ENCODE assay signal across 1 cellular context in the genomic region with DNA sequence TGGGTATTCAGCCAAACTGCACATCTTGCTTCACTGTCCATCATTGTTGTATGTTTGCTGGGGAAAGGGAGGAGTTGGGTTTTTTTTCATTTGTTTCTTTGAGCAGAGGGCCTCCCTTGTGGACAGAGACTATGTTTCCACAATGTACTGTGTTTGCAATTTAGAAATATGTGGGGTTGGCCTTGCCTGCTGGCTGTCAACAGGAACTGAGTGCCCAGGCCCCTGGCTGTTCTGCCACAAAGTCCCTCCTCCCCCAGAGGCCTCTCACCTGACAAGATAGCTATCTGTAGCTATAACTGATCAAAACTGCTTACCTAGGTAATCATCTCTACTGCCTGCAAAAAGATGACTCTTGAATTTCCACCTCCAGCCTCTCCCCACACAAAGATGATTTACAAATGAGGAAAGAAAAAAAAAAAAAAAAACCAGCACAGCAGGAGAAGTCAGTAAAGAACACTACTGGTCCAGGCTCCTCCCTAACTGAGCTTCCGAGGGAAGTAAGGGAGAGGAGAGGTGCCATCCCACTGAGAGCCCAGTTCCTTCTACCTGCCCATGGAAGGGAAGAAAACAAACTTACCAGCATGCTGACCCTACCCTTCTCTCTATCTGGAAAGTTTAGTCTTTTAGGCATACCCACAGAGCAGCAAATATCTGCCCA.
TF ChIP-seq lines count a peak whose summit lies in the region.

No MANE protein-coding gene starts in this region.

TF ChIP-seq in K562, 482 proteins besides CTCF, POLR2A, EP300 and RAD21 (continued from another document):
- TF ChIP-seq, protein P1, sequence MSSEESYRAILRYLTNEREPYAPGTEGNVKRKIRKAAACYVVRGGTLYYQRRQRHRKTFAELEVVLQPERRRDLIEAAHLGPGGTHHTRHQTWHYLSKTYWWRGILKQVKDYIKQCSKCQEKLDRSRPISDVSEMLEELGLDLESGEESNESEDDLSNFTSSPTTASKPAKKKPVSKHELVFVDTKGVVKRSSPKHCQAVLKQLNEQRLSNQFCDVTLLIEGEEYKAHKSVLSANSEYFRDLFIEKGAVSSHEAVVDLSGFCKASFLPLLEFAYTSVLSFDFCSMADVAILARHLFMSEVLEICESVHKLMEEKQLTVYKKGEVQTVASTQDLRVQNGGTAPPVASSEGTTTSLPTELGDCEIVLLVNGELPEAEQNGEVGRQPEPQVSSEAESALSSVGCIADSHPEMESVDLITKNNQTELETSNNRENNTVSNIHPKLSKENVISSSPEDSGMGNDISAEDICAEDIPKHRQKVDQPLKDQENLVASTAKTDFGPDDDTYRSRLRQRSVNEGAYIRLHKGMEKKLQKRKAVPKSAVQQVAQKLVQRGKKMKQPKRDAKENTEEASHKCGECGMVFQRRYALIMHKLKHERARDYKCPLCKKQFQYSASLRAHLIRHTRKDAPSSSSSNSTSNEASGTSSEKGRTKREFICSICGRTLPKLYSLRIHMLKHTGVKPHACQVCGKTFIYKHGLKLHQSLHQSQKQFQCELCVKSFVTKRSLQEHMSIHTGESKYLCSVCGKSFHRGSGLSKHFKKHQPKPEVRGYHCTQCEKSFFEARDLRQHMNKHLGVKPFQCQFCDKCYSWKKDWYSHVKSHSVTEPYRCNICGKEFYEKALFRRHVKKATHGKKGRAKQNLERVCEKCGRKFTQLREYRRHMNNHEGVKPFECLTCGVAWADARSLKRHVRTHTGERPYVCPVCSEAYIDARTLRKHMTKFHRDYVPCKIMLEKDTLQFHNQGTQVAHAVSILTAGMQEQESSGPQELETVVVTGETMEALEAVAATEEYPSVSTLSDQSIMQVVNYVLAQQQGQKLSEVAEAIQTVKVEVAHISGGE (CRISPR knock-in tag; IDR thresholded peaks at IDR 0.05): no peak
- TF ChIP-seq NBN (IDR thresholded peaks at IDR 0.05; ENCODE audit: low read depth): no peak
- TF ChIP-seq SMARCC2 (IDR thresholded peaks at IDR 0.05; ENCODE audit: low read depth): no peak
